Comparison of ENCODE assay signal across 28 cellular contexts in the genomic region with DNA sequence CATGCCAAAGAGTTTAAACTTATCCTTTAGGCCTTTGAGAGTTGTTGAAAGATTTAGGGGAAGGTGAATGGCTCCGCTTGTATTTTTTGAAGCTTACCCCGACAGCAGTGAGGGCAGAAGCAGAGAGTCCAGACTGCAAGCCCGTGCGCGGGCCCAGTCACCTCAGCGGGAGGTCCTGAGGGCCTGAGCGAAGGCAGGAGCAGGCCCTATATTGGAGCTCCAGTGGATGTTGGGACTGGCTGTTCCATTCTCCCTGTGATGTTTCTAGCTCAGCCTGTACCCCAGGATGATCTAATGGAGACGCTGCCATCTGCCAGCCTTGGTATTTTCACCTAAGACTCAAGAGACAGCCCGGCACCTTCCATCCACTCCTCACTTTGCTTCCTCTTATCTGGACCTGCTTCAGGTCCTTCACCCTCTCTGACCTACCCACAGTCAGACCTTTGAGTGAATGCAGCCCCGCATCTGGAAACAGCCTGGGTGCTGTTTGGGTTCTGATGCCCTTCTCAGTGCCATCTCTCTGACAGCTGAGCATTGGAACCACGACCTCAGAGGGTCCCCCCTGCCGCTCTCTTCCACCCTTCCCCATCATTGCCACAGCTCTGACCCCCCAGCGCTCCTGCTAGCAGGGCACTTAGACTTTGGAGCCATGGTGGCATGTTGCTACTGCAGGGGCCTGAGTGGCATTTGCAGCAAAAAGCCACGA.
"Had no signal": no experiment of that assay in that cellular context is flagged by ENCODE, and none has a peak within 500 bp of the region (broad histone marks: within the 10 kb centered on the region; RNA-seq: fewer than 3 reads in every experiment).

No MANE protein-coding gene starts in this region.

- ATAC-seq: activated CD4-positive, alpha-beta T cell treated with anti-CD3 and anti-CD28 coated beads for 36 hours; activated CD8-positive, alpha-beta T cell treated with anti-CD3 and anti-CD28 coated beads, Interleukin-2, amount 10 ng/mL, durations not matched to agents 7 days and 5 days; Panc1; Right ventricle myocardium inferior had no signal

- H3K36me3 Mint-ChIP-seq: activated naive CD8-positive, alpha-beta T cell treated with anti-CD3 and anti-CD28 coated beads, Interleukin-2, amount 10 ng/mL, durations not matched to agents 7 days and 5 days had no signal

- H3K4me1 Mint-ChIP-seq: activated CD4-positive, alpha-beta T cell treated with anti-CD3 and anti-CD28 coated beads for 36 hours; activated naive CD8-positive, alpha-beta T cell treated with anti-CD3 and anti-CD28 coated beads, Interleukin-2, amount 10 ng/mL, durations not matched to agents 7 days and 5 days had no signal

- H3K27ac Mint-ChIP-seq: activated CD4-positive, alpha-beta T cell treated with anti-CD3 and anti-CD28 coated beads for 36 hours; activated CD8-positive, alpha-beta T cell treated with anti-CD3 and anti-CD28 coated beads, Interleukin-2, amount 10 ng/mL, durations not matched to agents 7 days and 5 days; activated naive CD8-positive, alpha-beta T cell treated with anti-CD3 and anti-CD28 coated beads, Interleukin-2, amount 10 ng/mL, durations not matched to agents 7 days and 5 days had no signal

- H3K27ac ChIP-seq: adrenal gland, SJCRH30, VCaP had no signal

- H3K9me3 Mint-ChIP-seq: activated naive CD8-positive, alpha-beta T cell treated with anti-CD3 and anti-CD28 coated beads, Interleukin-2, amount 10 ng/mL, durations not matched to agents 7 days and 5 days had no signal

- H3K9me3 ChIP-seq: adrenal gland, SJCRH30, SK-N-SH had no signal

- H3K4me2 ChIP-seq: SK-N-SH had no signal

- H3K27me3 ChIP-seq: adrenal gland, SJCRH30 had no signal

- H3K36me3 ChIP-seq: adrenal gland, SJCRH30 had no signal

- DNase-seq: activated CD4-positive, alpha-beta T cell treated with anti-CD3 and anti-CD28 coated beads for 36 hours; activated CD8-positive, alpha-beta memory T cell treated with anti-CD3 and anti-CD28 coated beads, Interleukin-2, amount 50 U/mL, for 48 hours; activated CD8-positive, alpha-beta T cell treated with anti-CD3 and anti-CD28 coated beads, Interleukin-2, amount 10 ng/mL, durations not matched to agents 7 days and 5 days; activated naive CD4-positive, alpha-beta T cell treated with anti-CD3 and anti-CD28 coated beads, Interleukin-2, amount 50 U/mL, for 16 hours; activated naive CD8-positive, alpha-beta T cell treated with anti-CD3 and anti-CD28 coated beads, Interleukin-2, amount 10 ng/mL, durations not matched to agents 7 days and 5 days; activated T-cell treated with anti-CD3 and anti-CD28 coated beads, Interleukin-2, amount 50 U/mL, for 1 hour; adrenal gland; anterior cingulate cortex; IMR-90; Kasumi-1; KBM-7; NCI-H146; NCI-H187 treated with DMSO at 0.1 percent for 48 hours; NCI-H2107; NCI-H2171 treated with DMSO at 0.1 percent for 48 hours; NCI-H345; NCI-H510A; NCI-H526 treated with DMSO at 0.1 percent for 48 hours; NCI-H82; NK-92 treated with Interleukin-12 subunit alpha and Interleukin-12 subunit beta, amount 100 ng/mL, for 24 hours; OCI-M1; RPMI8226; SJCRH30; SK-N-SH; T-helper 1 cell had no signal

- H3K4me3 Mint-ChIP-seq: activated CD4-positive, alpha-beta T cell treated with anti-CD3 and anti-CD28 coated beads for 36 hours; activated CD8-positive, alpha-beta T cell treated with anti-CD3 and anti-CD28 coated beads, Interleukin-2, amount 10 ng/mL, durations not matched to agents 7 days and 5 days; activated naive CD8-positive, alpha-beta T cell treated with anti-CD3 and anti-CD28 coated beads, Interleukin-2, amount 10 ng/mL, durations not matched to agents 7 days and 5 days had no signal

- H3K4me3 ChIP-seq: adrenal gland, SJCRH30 had no signal

- H3K9ac ChIP-seq: SK-N-SH had no signal

- H3K4me1 ChIP-seq: adrenal gland, SJCRH30 had no signal
